In genomic region chr3:55620361-55621025, GRCh38 we compare ENCODE assay signal across 11 cellular contexts.
DNase-seq lines count a peak whose midpoint lies in the region; ATAC-seq lines count a peak whose summit lies in the region.
"Had no signal": no experiment of that assay in that cellular context is flagged by ENCODE, and none has a peak within 500 bp of the region (broad histone marks: within the 10 kb centered on the region; RNA-seq: fewer than 3 reads in every experiment).

No MANE protein-coding gene starts in this region.

- ATAC-seq in GM18511 (IDR thresholded peaks at IDR 0.05; ENCODE audit: unreplicated experiment), result peak; percentile 61
- peak; percentile 73 for ATAC-seq in HG02973 (IDR thresholded peaks at IDR 0.05; ENCODE audit: unreplicated experiment)
- ATAC-seq in HG03280 (IDR thresholded peaks at IDR 0.05; ENCODE audit: unreplicated experiment), result no peak
- ATAC-seq in activated CD4-positive, CD25-positive, alpha-beta regulatory T cell treated with anti-CD3 and anti-CD28 coated beads, Interleukin-2, amount 50 U/mL, for 24 hours, result no peak

- peaks cover 23% of the 10 kb centered on the region for H3K4me1 ChIP-seq in SJCRH30

- no peak overlapping the region for H3K4me3 ChIP-seq in SJCRH30

- no peaks in the 10 kb centered on the region for H3K36me3 ChIP-seq in SJCRH30

- peak overlapping the region; percentile 20 for H3K27ac ChIP-seq in SJCRH30

- DNase-seq in SJCRH30 (peak in 1 of 2 experiments; percentile 32), medulla oblongata (ENCODE audit: extremely low spot score) (peak; percentile 45), NCI-H345 (lab: John Stamatoyannopoulos, UW) (no peak)
- no peak for DNase-seq in effector CD8-positive, alpha-beta T cell (lab: John Stamatoyannopoulos, UW)
- DNase-seq: DMS79; NCI-H748 treated with DMSO at 0.1 percent for 48 hours; stimulated activated CD4-positive, alpha-beta T cell treated with anti-CD3 and anti-CD28 coated beads, Interleukin-4, amount 100 ng/mL, for 4 hours had no signal

- no peaks in the 10 kb centered on the region for H3K27me3 ChIP-seq in SJCRH30

- no peaks in the 10 kb centered on the region for H3K9me3 ChIP-seq in SJCRH30 (replicated peaks)

Comparison
In these comparisons a context has a peak if more than half of its experiments do, and no peak if none do; other contexts are left out.
1. ATAC-seq: peak in GM18511 (single experiment) and HG02973 (single experiment); none in HG03280 (single experiment) and activated CD4-positive, CD25-positive, alpha-beta regulatory T cell treated with anti-CD3 and anti-CD28 coated beads, Interleukin-2, amount 50 U/mL, for 24 hours (0 of 2).